21 cellular contexts compared by ENCODE assay signal in the genomic region with DNA sequence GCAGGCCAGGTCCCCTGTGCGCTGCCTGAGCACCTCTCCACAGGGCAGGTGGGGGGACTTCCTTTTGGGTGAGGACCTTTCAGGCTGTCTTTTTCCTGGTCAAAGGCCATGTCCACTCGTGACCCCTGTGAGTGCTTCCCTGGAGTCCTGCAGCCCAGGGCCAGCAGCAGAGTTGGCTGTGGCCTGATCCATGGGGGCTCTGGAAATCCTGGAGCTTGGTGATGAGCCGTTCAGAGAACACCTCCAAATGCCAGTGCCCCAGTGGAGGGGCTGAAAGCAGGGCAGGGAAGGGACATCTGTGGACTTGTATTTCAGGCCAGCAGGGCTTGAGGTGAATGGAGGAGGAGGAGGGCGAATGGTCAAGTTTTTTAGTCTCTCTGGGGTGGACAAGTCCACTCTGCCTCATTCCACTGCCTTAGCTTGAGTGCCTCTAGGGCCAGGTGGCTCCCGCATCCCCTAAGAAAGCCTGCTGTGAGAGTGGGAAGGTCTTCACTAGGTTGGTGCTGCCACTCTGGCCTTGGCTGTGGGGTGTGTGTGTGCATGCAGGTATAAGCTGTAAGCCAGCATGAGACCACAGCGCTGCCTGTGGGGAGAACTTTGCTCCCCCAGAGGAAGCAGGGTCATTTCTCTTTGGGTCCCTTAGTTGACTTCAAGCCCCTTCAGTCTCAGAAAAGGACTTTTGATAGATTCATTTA.
"Had no signal": no experiment of that assay in that cellular context is flagged by ENCODE, and none has a peak within 500 bp of the region (broad histone marks: within the 10 kb centered on the region; RNA-seq: fewer than 3 reads in every experiment).

No MANE protein-coding gene starts in this region.

- DNase-seq: activated CD4-positive, alpha-beta T cell treated with anti-CD3 and anti-CD28 coated beads, Interleukin-2, amount 50 U/mL, for 4 hours; activated CD8-positive, alpha-beta memory T cell treated with anti-CD3 and anti-CD28 coated beads for 24 hours; activated CD8-positive, alpha-beta memory T cell treated with anti-CD3 and anti-CD28 coated beads, Interleukin-2, amount 50 U/mL, for 4 hours; activated T-cell treated with anti-CD3 and anti-CD28 coated beads, Interleukin-2, amount 50 U/mL, for 24 hours; cerebellar nuclear complex; effector CD4-positive, alpha-beta T cell; erythroblast; foreskin fibroblast; retina; stimulated activated CD4-positive, alpha-beta T cell treated with anti-CD3 and anti-CD28 coated beads, Interleukin-12 subunit alpha, Interleukin-12 subunit beta, amount 100 ng/mL, for 4 hours; stimulated activated CD4-positive, alpha-beta T cell treated with anti-CD3 and anti-CD28 coated beads, Interleukin-4, amount 100 ng/mL, for 4 hours; stimulated activated naive CD8-positive, alpha-beta T cell treated with anti-CD3 and anti-CD28 coated beads, Interleukin-15, Interleukin-2, amounts not matched to agents 100 U/mL and 50 U/mL, for 24 hours; T-helper 9 cell; upper lobe of left lung had no signal

- H3K27me3 ChIP-seq: breast epithelium, upper lobe of left lung had no signal

- H3K4me1 Mint-ChIP-seq: activated T-helper 17 cell treated with anti-CD3 and anti-CD28 coated beads, Interleukin-2, amount 50 U/mL, for 72 hours; memory B cell had no signal

- H3K36me3 Mint-ChIP-seq: activated naive CD4-positive, alpha-beta T cell treated with anti-CD3 and anti-CD28 coated beads, Interleukin-2, amount 50 U/mL, for 72 hours had no signal

- H3K4me3 Mint-ChIP-seq: activated T-cell treated with anti-CD3 and anti-CD28 coated beads, Interleukin-2, amount 50 U/mL, for 24 hours; activated T-helper 17 cell treated with anti-CD3 and anti-CD28 coated beads, Interleukin-2, amount 50 U/mL, for 72 hours; dendritic cell treated with granulocyte-macrophage colony-stimulating factor and Interleukin-4, amounts not matched to agents 40 ng/mL and 50 ng/mL, for 4 days; memory B cell had no signal

- H3K27ac Mint-ChIP-seq: activated T-cell treated with anti-CD3 and anti-CD28 coated beads, Interleukin-2, amount 50 U/mL, for 24 hours; activated T-helper 17 cell treated with anti-CD3 and anti-CD28 coated beads, Interleukin-2, amount 50 U/mL, for 72 hours; dendritic cell treated with granulocyte-macrophage colony-stimulating factor and Interleukin-4, amounts not matched to agents 40 ng/mL and 50 ng/mL, for 4 days; memory B cell; progenitor cell of endocrine pancreas had no signal

- H3K4me1 ChIP-seq: breast epithelium, left lung, upper lobe of left lung had no signal

- H3K9me3 Mint-ChIP-seq: activated T-cell treated with anti-CD3 and anti-CD28 coated beads, Interleukin-2, amount 50 U/mL, for 24 hours; activated T-helper 17 cell treated with anti-CD3 and anti-CD28 coated beads, Interleukin-2, amount 50 U/mL, for 72 hours had no signal

- H3K4me3 ChIP-seq: breast epithelium, left lung, upper lobe of left lung had no signal

- H3K36me3 ChIP-seq: breast epithelium, left lung, upper lobe of left lung had no signal

- H3K27ac ChIP-seq: breast epithelium, left lung, upper lobe of left lung had no signal

- H3K9me3 ChIP-seq: breast epithelium, left lung, upper lobe of left lung had no signal
